Comparison of ENCODE assay signal across 9 cellular contexts in the genomic region with DNA sequence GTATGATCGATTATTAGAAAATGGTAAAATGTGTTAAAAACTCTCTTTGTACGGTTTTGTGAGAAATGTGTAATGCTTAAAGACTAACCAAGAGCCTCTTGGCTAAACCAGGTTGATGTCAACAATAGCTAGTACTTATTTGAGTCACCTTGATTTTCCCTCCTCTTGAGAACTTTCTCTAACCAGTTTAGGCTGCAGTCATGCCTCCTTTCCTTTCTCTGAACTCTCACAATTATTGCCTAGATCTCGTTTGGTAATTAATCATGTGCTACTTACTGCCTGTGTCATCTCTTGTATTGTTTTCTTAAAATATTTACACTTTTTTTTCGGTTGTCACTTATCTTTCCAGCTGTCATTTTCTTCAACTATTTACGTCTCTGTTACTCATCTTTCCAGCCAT. TPM values are rescaled to one million over a fixed set of nuclear protein-coding genes. Genes with fewer than 3 reads are reported as not detected.
DNase-seq lines count a peak whose midpoint lies in the region; ATAC-seq, FAIRE-seq and TF ChIP-seq lines count a peak whose summit lies in the region.
"Had no signal": no experiment of that assay in that cellular context is flagged by ENCODE, and none has a peak within 500 bp of the region (broad histone marks: within the 10 kb centered on the region; RNA-seq: fewer than 3 reads in every experiment).

No MANE protein-coding gene starts in this region.

- peak overlapping the region; percentile 76 for H3K9ac ChIP-seq in HCT116 (ENCODE audit: low read length)
- no peak overlapping the region for H3K9ac ChIP-seq in keratinocyte (ENCODE audit: control insufficient read depth, extremely low read depth, insufficient read depth, low read length)

- no peaks in the 10 kb centered on the region for H3K9me3 ChIP-seq in HCT116 (ENCODE audit: control insufficient read depth in 1 of 2, insufficient read depth in 1 of 2, low read depth in 1 of 2, low read length in 2 of 2)
- no peaks in the 10 kb centered on the region for H3K9me3 ChIP-seq in SJCRH30 (replicated peaks)
- no peaks in the 10 kb centered on the region for H3K9me3 ChIP-seq in keratinocyte (ENCODE audit: control insufficient read depth, low read depth, low read length)

- DNase-seq in HCT116 (ENCODE audit: low read depth, low spot score) (no peak), SJCRH30 (no peak), keratinocyte (ENCODE audit: low read depth, low spot score) (no peak), activated gamma-delta T cell treated with Interleukin-2 at 50 U/mL for 16 hours (no peak), COLO829 (ENCODE audit: low spot score) (no peak), DMS 273 treated with DMSO at 0.1 percent for 48 hours (lab: John Stamatoyannopoulos, UW) (no peak), NCI-H446 treated with DMSO at 0.1 percent for 48 hours (lab: John Stamatoyannopoulos, UW) (no peak)

- H3K9me2 ChIP-seq in HCT116 (ENCODE audit: insufficient read depth) = no peaks in the 10 kb centered on the region

- H4K20me1 ChIP-seq in HCT116 (ENCODE audit: insufficient read depth) = peaks cover 6% of the 10 kb centered on the region; the same call in 1 of the 2 replicates
- peaks cover 6% of the 10 kb centered on the region for H4K20me1 ChIP-seq in keratinocyte (ENCODE audit: control insufficient read depth, extremely low read depth, insufficient read depth, low read length)

- dilution Hi-C loops in keratinocyte (cut with MboI; ENCODE audit: extremely low pct_ligation_motif_present, low sequenced_read_pairs) = no loop called here

- ATAC-seq in GM18502 (IDR thresholded peaks at IDR 0.05; ENCODE audit: poor library complexity, unreplicated experiment) (peak; percentile 27), HCT116 (no peak)

- H3K36me3 ChIP-seq in HCT116 (ENCODE audit: control insufficient read depth in 1 of 2, insufficient read depth in 2 of 2, low read length in 2 of 2) = no peaks in the 10 kb centered on the region
- no peaks in the 10 kb centered on the region; the same call in 1 of the 2 replicates for H3K36me3 ChIP-seq in SJCRH30
- no peaks in the 10 kb centered on the region for H3K36me3 ChIP-seq in keratinocyte (ENCODE audit: control insufficient read depth in 2 of 2, extremely low read depth in 1 of 2, insufficient read depth in 2 of 2, low read length in 2 of 2)

- CTCF ChIA-PET in HCT116 (lab: Charles Lee) = interaction anchor here (1.1 kb wide), 1 partner anchor 88 kb away, joined by 3 read pairs; no protein-coding TSS in a partner anchor

- no TSS peak for BruUV-seq in HCT116 (replicated peaks; lab: Mats Ljungman, UMichigan)

- H3K27ac ChIP-seq in HCT116 (ENCODE audit: low read depth, low read length) (no peak overlapping the region), SJCRH30 (no peak overlapping the region), keratinocyte (ENCODE audit: control insufficient read depth, insufficient read depth, low read length) (no peak overlapping the region)

- peaks cover 26 to 33% of the 10 kb centered on the region in 2 experiments for H3K4me1 ChIP-seq in HCT116 (ENCODE audit: control insufficient read depth in 1 of 2, insufficient read depth in 2 of 2, low read length in 2 of 2)
- no peaks in the 10 kb centered on the region for H3K4me1 ChIP-seq in SJCRH30
- peaks cover 15% of the 10 kb centered on the region for H3K4me1 ChIP-seq in keratinocyte (ENCODE audit: control insufficient read depth, extremely low read depth, insufficient read depth, low read length)

- no peaks in the 10 kb centered on the region for H3K27me3 ChIP-seq in HCT116 (ENCODE audit: insufficient read depth, low read length)
- no peaks in the 10 kb centered on the region for H3K27me3 ChIP-seq in SJCRH30
- H3K27me3 ChIP-seq in keratinocyte (ENCODE audit: control insufficient read depth, extremely low read depth, insufficient read depth, low read length) = no peaks in the 10 kb centered on the region

- no peaks in the 10 kb centered on the region for H3K9me1 ChIP-seq in keratinocyte (ENCODE audit: control insufficient read depth, extremely low read depth, insufficient read depth, low read length)

- H3K4me2 ChIP-seq in HCT116 (ENCODE audit: low read length) = peak overlapping the region; percentile 95
- peak overlapping the region; percentile 89 for H3K4me2 ChIP-seq in keratinocyte (ENCODE audit: control insufficient read depth, extremely low read depth, insufficient read depth, low read depth, low read length)

- intact Hi-C loops in HCT116 (cut with micrococcal nuclease) = loop anchor here (5.0 kb wide), 1 partner anchor 344 kb away; no protein-coding TSS in a partner anchor

- no peak for FAIRE-seq in keratinocyte (lab: Jason Lieb, UNC)
- FAIRE-seq: TTC549 had no signal

- H3K79me2 ChIP-seq in HCT116 (ENCODE audit: insufficient read depth, low read length) = peaks cover 31% of the 10 kb centered on the region
- H3K79me2 ChIP-seq in keratinocyte (ENCODE audit: control insufficient read depth, insufficient read depth, low read length) = peaks cover 30% of the 10 kb centered on the region

- TF ChIP-seq RAD21 in HCT116 (IDR thresholded peaks at IDR 0.05; ENCODE audit: low read depth) = no peak

- RAD21 ChIA-PET in HCT116 (lab: Charles Lee; ENCODE audit: low non-redundant PET in 1 of 2, low total read pairs in 2 of 2, uncharacterized antibody in 2 of 2, unreplicated experiment in 2 of 2) = no interaction called here

- H2AFZ ChIP-seq in HCT116 (ENCODE audit: low read depth, low read length, poor library complexity, severe bottlenecking) (peak overlapping the region; percentile 22), keratinocyte (ENCODE audit: control insufficient read depth, low read length) (peak overlapping the region; percentile 15)

- peak overlapping the region; percentile 77 to 97 for H3K4me3 ChIP-seq in HCT116 (replicated peaks in 1 of 2; ENCODE audit: low read depth in 1 of 2, low read length in 2 of 2)
- H3K4me3 ChIP-seq in SJCRH30 = peak overlapping the region; percentile 93
- peak overlapping the region in 2 of 3 experiments; percentile 93 to 97 for H3K4me3 ChIP-seq in keratinocyte (ENCODE audit: control insufficient read depth in 2 of 3, extremely low read depth in 1 of 3, insufficient read depth in 2 of 3, low read depth in 1 of 3, low read length in 3 of 3)

- TF ChIP-seq CTCF in HCT116 (IDR thresholded peaks at IDR 0.05 in 2 of 3, conservative IDR thresholded peaks at IDR 0.05 in 1 of 3; ENCODE audit: borderline replicate concordance in 1 of 3, insufficient read depth in 1 of 3, low read depth in 2 of 3, low read length in 2 of 3) = no peak
- no peak for TF ChIP-seq CTCF in keratinocyte (optimal IDR thresholded peaks at IDR 0.05 in 1 of 3, IDR thresholded peaks at IDR 0.05 in 1 of 3, conservative IDR thresholded peaks at IDR 0.05 in 1 of 3; ENCODE audit: extremely low read depth in 1 of 3, insufficient read depth in 2 of 3, low read length in 3 of 3)

- no peak for TF ChIP-seq POLR2A in HCT116 (IDR thresholded peaks at IDR 0.05; ENCODE audit: borderline replicate concordance, extremely low read depth, insufficient read depth, insufficient read length)

- POLR2A ChIA-PET in HCT116 (lab: Charles Lee) = interaction anchor here (1.1 kb wide), 1 partner anchor 134 kb away, joined by 3 read pairs; no protein-coding TSS in a partner anchor

TF ChIP-seq in HCT116, 20 proteins besides CTCF, POLR2A, EP300 and RAD21 (continues in another document):
- TF ChIP-seq YY1 (IDR thresholded peaks at IDR 0.05; ENCODE audit: extremely low read depth, insufficient replicate concordance, low read depth, low read length) (no peak), FOSL1 (IDR thresholded peaks at IDR 0.05; ENCODE audit: low read depth) (no peak), EZH2 (IDR thresholded peaks at IDR 0.05) (no peak), ZFX (IDR thresholded peaks at IDR 0.05) (no peak), SRF (IDR thresholded peaks at IDR 0.05; ENCODE audit: low read depth) (no peak), EGR1 (IDR thresholded peaks at IDR 0.05; ENCODE audit: low read depth) (no peak), CEBPB (IDR thresholded peaks at IDR 0.05; ENCODE audit: low read depth) (no peak), POLR2AphosphoS5 (IDR thresholded peaks at IDR 0.05; ENCODE audit: low read depth, low read length) (no peak), SIN3A (IDR thresholded peaks at IDR 0.05; ENCODE audit: low read depth) (no peak), EZH2phosphoT487 (IDR thresholded peaks at IDR 0.05; ENCODE audit: borderline replicate concordance) (no peak)
- TF ChIP-seq, protein P1, sequence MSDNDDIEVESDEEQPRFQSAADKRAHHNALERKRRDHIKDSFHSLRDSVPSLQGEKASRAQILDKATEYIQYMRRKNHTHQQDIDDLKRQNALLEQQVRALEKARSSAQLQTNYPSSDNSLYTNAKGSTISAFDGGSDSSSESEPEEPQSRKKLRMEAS (IDR thresholded peaks at IDR 0.05) = no peak
- TF ChIP-seq, protein P2, sequence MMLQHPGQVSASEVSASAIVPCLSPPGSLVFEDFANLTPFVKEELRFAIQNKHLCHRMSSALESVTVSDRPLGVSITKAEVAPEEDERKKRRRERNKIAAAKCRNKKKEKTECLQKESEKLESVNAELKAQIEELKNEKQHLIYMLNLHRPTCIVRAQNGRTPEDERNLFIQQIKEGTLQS (IDR thresholded peaks at IDR 0.05) = no peak

RNA-seq across cellular contexts. Expression of a gene that starts 1.1 kb away (rescaled TPM):
- total RNA-seq in HCT116 (2021; ENCODE audit: unreplicated experiment) = 19.6 TPM
- polyA plus RNA-seq in HCT116 (2012) = 9.4 and 10.9 TPM in 2 replicates
- total RNA-seq in SJCRH30 (2014; rRNA removed; shearing (Covaris generic)) = 29.8 and 33.1 TPM in 2 replicates
- polyA plus RNA-seq in keratinocyte = 9.4 to 13.1 TPM (median 9.6 TPM) in 3 replicates
- 18.7 TPM for polyA plus RNA-seq in keratinocyte (2011; ENCODE audit: low read depth)
- 6.7 and 11.2 TPM in 2 replicates for polyA plus RNA-seq in keratinocyte (2011; cell fraction: cytosol; rRNA removed)
- 11.2 and 12.3 TPM in 2 replicates for polyA plus RNA-seq in keratinocyte (2011; cell fraction: nucleus; rRNA removed)
- polyA plus RNA-seq in keratinocyte (2012; ENCODE audit: low replicate concordance) = 8.7 and 8.8 TPM in 2 replicates
- 7.9 to 25.5 TPM (median 14.2 TPM) in 3 replicates for polyA minus RNA-seq in keratinocyte
- 8.2 TPM for polyA minus RNA-seq in keratinocyte (2011; cell fraction: cytosol; rRNA and poly(A)+ RNA removed)
- polyA minus RNA-seq in keratinocyte (2011; cell fraction: nucleus; rRNA and poly(A)+ RNA removed) = 12.2 and 29.2 TPM in 2 replicates
